In genomic region chr19:34277244-34277643, GRCh38 we compare ENCODE assay signal across 2 cellular contexts.
TF ChIP-seq lines count a peak whose summit lies in the region.

No MANE protein-coding gene starts in this region.

TF ChIP-seq in A549, 52 proteins besides CTCF, POLR2A, EP300 and RAD21:
- TF ChIP-seq JUN (IDR thresholded peaks at IDR 0.05) = no peak
- TF ChIP-seq BCL3 (IDR thresholded peaks at IDR 0.05) = no peak
- TF ChIP-seq NFE2L2 (conservative IDR thresholded peaks at IDR 0.05; ENCODE audit: low read length) = no peak
- no peak for TF ChIP-seq KDM1A (IDR thresholded peaks at IDR 0.05; ENCODE audit: low read depth)
- TF ChIP-seq BHLHE40 (IDR thresholded peaks at IDR 0.05; ENCODE audit: low read depth, low read length) = no peak
- no peak for TF ChIP-seq ATOH8 (CRISPR knock-in tag; IDR thresholded peaks at IDR 0.05; ENCODE audit: low read depth)
- no peak for TF ChIP-seq TFCP2L1 (CRISPR knock-in tag; IDR thresholded peaks at IDR 0.05)
- no peak for TF ChIP-seq PBX3 (IDR thresholded peaks at IDR 0.05)
- no peak for TF ChIP-seq RARB (CRISPR knock-in tag; IDR thresholded peaks at IDR 0.05)

TF ChIP-seq in HepG2, 621 proteins besides CTCF, POLR2A, EP300 and RAD21:
- TF ChIP-seq CHD2 (IDR thresholded peaks at IDR 0.05; ENCODE audit: low read depth, low read length) (no peak), ZNF564 (CRISPR knock-in tag; IDR thresholded peaks at IDR 0.05) (no peak), NFYC (CRISPR knock-in tag; IDR thresholded peaks at IDR 0.05) (no peak), SATB2 (CRISPR knock-in tag; IDR thresholded peaks at IDR 0.05) (no peak), ZNF674 (CRISPR knock-in tag; IDR thresholded peaks at IDR 0.05; ENCODE audit: low read depth) (no peak), RFXAP (CRISPR knock-in tag; IDR thresholded peaks at IDR 0.05; ENCODE audit: borderline replicate concordance) (no peak), ZNF101 (CRISPR knock-in tag; IDR thresholded peaks at IDR 0.05; ENCODE audit: borderline replicate concordance, low read depth) (no peak), ATF5 (CRISPR knock-in tag; IDR thresholded peaks at IDR 0.05; ENCODE audit: low read depth) (no peak), RFX5 (IDR thresholded peaks at IDR 0.05; ENCODE audit: low read depth, low read length) (no peak), ATAD3A (CRISPR knock-in tag; IDR thresholded peaks at IDR 0.05) (no peak), CC2D1A (CRISPR knock-in tag; IDR thresholded peaks at IDR 0.05) (no peak), ZBTB4 (CRISPR knock-in tag; IDR thresholded peaks at IDR 0.05; ENCODE audit: borderline replicate concordance) (no peak), NFKBIZ (CRISPR knock-in tag; IDR thresholded peaks at IDR 0.05) (no peak), SNRNP70 (IDR thresholded peaks at IDR 0.05; ENCODE audit: low read depth, low read length) (no peak)
- TF ChIP-seq, protein P1, sequence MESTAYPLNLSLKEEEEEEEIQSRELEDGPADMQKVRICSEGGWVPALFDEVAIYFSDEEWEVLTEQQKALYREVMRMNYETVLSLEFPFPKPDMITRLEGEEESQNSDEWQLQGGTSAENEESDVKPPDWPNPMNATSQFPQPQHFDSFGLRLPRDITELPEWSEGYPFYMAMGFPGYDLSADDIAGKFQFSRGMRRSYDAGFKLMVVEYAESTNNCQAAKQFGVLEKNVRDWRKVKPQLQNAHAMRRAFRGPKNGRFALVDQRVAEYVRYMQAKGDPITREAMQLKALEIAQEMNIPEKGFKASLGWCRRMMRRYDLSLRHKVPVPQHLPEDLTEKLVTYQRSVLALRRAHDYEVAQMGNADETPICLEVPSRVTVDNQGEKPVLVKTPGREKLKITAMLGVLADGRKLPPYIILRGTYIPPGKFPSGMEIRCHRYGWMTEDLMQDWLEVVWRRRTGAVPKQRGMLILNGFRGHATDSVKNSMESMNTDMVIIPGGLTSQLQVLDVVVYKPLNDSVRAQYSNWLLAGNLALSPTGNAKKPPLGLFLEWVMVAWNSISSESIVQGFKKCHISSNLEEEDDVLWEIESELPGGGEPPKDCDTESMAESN (CRISPR knock-in tag; conservative IDR thresholded peaks at IDR 0.05) = no peak
- TF ChIP-seq, protein P2, sequence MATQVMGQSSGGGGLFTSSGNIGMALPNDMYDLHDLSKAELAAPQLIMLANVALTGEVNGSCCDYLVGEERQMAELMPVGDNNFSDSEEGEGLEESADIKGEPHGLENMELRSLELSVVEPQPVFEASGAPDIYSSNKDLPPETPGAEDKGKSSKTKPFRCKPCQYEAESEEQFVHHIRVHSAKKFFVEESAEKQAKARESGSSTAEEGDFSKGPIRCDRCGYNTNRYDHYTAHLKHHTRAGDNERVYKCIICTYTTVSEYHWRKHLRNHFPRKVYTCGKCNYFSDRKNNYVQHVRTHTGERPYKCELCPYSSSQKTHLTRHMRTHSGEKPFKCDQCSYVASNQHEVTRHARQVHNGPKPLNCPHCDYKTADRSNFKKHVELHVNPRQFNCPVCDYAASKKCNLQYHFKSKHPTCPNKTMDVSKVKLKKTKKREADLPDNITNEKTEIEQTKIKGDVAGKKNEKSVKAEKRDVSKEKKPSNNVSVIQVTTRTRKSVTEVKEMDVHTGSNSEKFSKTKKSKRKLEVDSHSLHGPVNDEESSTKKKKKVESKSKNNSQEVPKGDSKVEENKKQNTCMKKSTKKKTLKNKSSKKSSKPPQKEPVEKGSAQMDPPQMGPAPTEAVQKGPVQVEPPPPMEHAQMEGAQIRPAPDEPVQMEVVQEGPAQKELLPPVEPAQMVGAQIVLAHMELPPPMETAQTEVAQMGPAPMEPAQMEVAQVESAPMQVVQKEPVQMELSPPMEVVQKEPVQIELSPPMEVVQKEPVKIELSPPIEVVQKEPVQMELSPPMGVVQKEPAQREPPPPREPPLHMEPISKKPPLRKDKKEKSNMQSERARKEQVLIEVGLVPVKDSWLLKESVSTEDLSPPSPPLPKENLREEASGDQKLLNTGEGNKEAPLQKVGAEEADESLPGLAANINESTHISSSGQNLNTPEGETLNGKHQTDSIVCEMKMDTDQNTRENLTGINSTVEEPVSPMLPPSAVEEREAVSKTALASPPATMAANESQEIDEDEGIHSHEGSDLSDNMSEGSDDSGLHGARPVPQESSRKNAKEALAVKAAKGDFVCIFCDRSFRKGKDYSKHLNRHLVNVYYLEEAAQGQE (IDR thresholded peaks at IDR 0.05; ENCODE audit: borderline replicate concordance in 1 of 2, low read depth in 1 of 2, low read length in 2 of 2) = no peak
- TF ChIP-seq, protein P3, sequence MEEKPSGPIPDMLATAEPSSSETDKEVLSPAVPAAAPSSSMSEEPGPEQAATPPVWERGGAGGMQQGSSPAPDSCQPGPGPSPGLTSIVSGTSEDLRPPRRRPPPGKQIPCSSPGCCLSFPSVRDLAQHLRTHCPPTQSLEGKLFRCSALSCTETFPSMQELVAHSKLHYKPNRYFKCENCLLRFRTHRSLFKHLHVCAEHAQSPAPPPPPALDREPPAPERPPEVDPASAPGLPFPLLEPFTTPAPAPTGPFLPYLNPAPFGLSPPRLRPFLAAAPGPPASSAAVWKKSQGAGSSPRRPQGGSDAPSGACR (CRISPR knock-in tag; IDR thresholded peaks at IDR 0.05) = no peak
- TF ChIP-seq, protein P4, sequence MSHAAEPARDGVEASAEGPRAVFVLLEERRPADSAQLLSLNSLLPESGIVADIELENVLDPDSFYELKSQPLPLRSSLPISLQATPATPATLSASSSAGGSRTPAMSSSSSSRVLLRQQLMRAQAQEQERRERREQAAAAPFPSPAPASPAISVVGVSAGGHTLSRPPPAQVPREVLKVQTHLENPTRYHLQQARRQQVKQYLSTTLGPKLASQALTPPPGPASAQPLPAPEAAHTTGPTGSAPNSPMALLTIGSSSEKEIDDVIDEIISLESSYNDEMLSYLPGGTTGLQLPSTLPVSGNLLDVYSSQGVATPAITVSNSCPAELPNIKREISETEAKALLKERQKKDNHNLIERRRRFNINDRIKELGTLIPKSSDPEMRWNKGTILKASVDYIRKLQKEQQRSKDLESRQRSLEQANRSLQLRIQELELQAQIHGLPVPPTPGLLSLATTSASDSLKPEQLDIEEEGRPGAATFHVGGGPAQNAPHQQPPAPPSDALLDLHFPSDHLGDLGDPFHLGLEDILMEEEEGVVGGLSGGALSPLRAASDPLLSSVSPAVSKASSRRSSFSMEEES (CRISPR knock-in tag; IDR thresholded peaks at IDR 0.05) = no peak
- TF ChIP-seq, protein P5, sequence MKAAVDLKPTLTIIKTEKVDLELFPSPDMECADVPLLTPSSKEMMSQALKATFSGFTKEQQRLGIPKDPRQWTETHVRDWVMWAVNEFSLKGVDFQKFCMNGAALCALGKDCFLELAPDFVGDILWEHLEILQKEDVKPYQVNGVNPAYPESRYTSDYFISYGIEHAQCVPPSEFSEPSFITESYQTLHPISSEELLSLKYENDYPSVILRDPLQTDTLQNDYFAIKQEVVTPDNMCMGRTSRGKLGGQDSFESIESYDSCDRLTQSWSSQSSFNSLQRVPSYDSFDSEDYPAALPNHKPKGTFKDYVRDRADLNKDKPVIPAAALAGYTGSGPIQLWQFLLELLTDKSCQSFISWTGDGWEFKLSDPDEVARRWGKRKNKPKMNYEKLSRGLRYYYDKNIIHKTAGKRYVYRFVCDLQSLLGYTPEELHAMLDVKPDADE (CRISPR knock-in tag; IDR thresholded peaks at IDR 0.05) = no peak
- TF ChIP-seq, protein P6, sequence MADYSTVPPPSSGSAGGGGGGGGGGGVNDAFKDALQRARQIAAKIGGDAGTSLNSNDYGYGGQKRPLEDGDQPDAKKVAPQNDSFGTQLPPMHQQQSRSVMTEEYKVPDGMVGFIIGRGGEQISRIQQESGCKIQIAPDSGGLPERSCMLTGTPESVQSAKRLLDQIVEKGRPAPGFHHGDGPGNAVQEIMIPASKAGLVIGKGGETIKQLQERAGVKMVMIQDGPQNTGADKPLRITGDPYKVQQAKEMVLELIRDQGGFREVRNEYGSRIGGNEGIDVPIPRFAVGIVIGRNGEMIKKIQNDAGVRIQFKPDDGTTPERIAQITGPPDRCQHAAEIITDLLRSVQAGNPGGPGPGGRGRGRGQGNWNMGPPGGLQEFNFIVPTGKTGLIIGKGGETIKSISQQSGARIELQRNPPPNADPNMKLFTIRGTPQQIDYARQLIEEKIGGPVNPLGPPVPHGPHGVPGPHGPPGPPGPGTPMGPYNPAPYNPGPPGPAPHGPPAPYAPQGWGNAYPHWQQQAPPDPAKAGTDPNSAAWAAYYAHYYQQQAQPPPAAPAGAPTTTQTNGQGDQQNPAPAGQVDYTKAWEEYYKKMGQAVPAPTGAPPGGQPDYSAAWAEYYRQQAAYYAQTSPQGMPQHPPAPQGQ (CRISPR knock-in tag; IDR thresholded peaks at IDR 0.05; ENCODE audit: borderline replicate concordance) = no peak
